ENCODE assay signal across 8 cellular contexts in genomic region chr4:15809058-15809457, GRCh38. TPM values are rescaled to one million over a fixed set of nuclear protein-coding genes. Genes with fewer than 3 reads are reported as not detected.
DNase-seq lines count a peak whose midpoint lies in the region; ATAC-seq, FAIRE-seq and TF ChIP-seq lines count a peak whose summit lies in the region.

No MANE protein-coding gene starts in this region.

- DNase-seq in NCI-H69 (lab: John Stamatoyannopoulos, UW) (peak; percentile 3), mucosa of descending colon (no peak), substantia nigra (lab: John Stamatoyannopoulos, UW) (no peak), NCI-H1930 (lab: John Stamatoyannopoulos, UW) (no peak), H54 (ENCODE audit: insufficient read length, low spot score) (no peak)
- no peak for DNase-seq in activated CD4-positive, alpha-beta T cell treated with anti-CD3 and anti-CD28 coated beads, Interleukin-2, amount 50 U/mL, for 1 hour

- no peaks in the 10 kb centered on the region for H3K4me1 ChIP-seq in mucosa of descending colon (ENCODE audit: low read depth)

- no peak overlapping the region for H3K27ac ChIP-seq in substantia nigra (ENCODE audit: low read depth, low read length, poor library complexity, severe bottlenecking)

- peak; percentile 45 for ATAC-seq in GM18868 (IDR thresholded peaks at IDR 0.05; ENCODE audit: unreplicated experiment)
- peak; percentile 77 for ATAC-seq in HG02623 (IDR thresholded peaks at IDR 0.05; ENCODE audit: unreplicated experiment)
- ATAC-seq in mucosa of descending colon = peak; percentile 52

- TF ChIP-seq POLR2A in H54 (IDR thresholded peaks at IDR 0.05; ENCODE audit: low read depth, low read length) = no peak

- H3K9me3 ChIP-seq in mucosa of descending colon = no peaks in the 10 kb centered on the region

- TF ChIP-seq CTCF in mucosa of descending colon (IDR thresholded peaks at IDR 0.05) = no peak

- FAIRE-seq in H54 (lab: Jason Lieb, UNC) = no peak

- no peaks in the 10 kb centered on the region for H3K36me3 ChIP-seq in mucosa of descending colon (ENCODE audit: low read depth)

- intact Hi-C loops in mucosa of descending colon (cut with DNase I, micrococcal nuclease) = loop anchor here (10.0 kb wide), 2 partner anchors 146 to 196 kb away; no protein-coding TSS in a partner anchor

- H3K4me3 ChIP-seq in mucosa of descending colon = no peak overlapping the region

RNA-seq across cellular contexts. Expression of gene CD38, which starts 30.9 kb away (rescaled TPM):
- 1 to 10 TPM; 1.8 to 6.2 (median 3.8) TPM for total RNA-seq in mucosa of descending colon
